ENCODE assay signal across 13 cellular contexts in the genomic region with DNA sequence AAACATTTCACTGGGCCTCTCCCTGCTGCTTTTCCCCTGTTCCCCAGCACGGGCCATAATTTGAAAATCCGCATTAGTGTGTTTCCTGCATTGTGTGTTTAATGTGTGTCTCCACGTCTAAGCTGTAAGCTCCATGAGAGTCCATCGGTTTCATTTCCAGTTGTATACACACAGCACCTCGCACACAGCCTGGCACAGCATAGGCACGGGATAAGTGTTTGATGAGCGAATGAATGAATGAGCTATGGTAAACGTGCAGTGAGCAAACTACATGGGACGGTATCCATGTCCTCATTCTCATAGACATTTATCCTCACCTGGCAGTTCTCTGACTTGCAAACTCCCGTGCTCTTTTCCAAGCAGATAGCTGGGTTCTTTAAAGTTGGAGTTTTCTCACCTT.
DNase-seq lines count a peak whose midpoint lies in the region; ATAC-seq and TF ChIP-seq lines count a peak whose summit lies in the region.
"Had no signal": no experiment of that assay in that cellular context is flagged by ENCODE, and none has a peak within 500 bp of the region (broad histone marks: within the 10 kb centered on the region; RNA-seq: fewer than 3 reads in every experiment).

No MANE protein-coding gene starts in this region.

- peak overlapping the region; percentile 46 for H3K27ac Mint-ChIP-seq in glutamatergic neuron (ENCODE audit: unreplicated experiment)
- H3K27ac Mint-ChIP-seq: activated naive CD8-positive, alpha-beta T cell treated with anti-CD3 and anti-CD28 coated beads for 36 hours; effector memory CD8-positive, alpha-beta T cell had no signal

- intact Hi-C loops in Right ventricle myocardium superior (cut with DNase I) (loop anchor here (5.0 kb wide), 1 partner anchor 117 kb away; no protein-coding TSS in a partner anchor), cardiac septum (cut with DNase I) (loop anchor here (5.0 kb wide), 1 partner anchor 122 kb away; no protein-coding TSS in a partner anchor), tibial artery (cut with DNase I; ENCODE audit: low total_unique reads) (loop anchor here (10.0 kb wide), 2 partner anchors 189 to 359 kb away; no protein-coding TSS in a partner anchor)

- no peak overlapping the region for H3K27ac ChIP-seq in RWPE2 (ENCODE audit: poor library complexity, severe bottlenecking)
- H3K27ac ChIP-seq in tibial artery: peak overlapping the region; percentile 28 to 34

- H3K27me3 Mint-ChIP-seq in glutamatergic neuron (ENCODE audit: unreplicated experiment): peaks cover 8% of the 10 kb centered on the region

- H3K9me3 Mint-ChIP-seq in glutamatergic neuron (ENCODE audit: unreplicated experiment): peaks cover 2% of the 10 kb centered on the region
- H3K9me3 Mint-ChIP-seq: activated CD4-positive, alpha-beta T cell treated with anti-CD3 and anti-CD28 coated beads, Interleukin-2, amount 10 ng/mL, durations not matched to agents 7 days and 5 days; activated naive CD8-positive, alpha-beta T cell treated with anti-CD3 and anti-CD28 coated beads for 36 hours; effector memory CD8-positive, alpha-beta T cell had no signal

- DNase-seq in Right ventricle myocardium superior (no peak), cardiac septum (ENCODE audit: low spot score) (no peak), RWPE2 (ENCODE audit: low spot score) (no peak), glutamatergic neuron (no peak), tibial artery (no peak), C1 segment of cervical spinal cord (lab: John Stamatoyannopoulos, UW) (no peak), kidney tubule cell (ENCODE audit: low spot score) (no peak), inferior parietal cortex (ENCODE audit: extremely low spot score) (no peak)
- DNase-seq: NCI-H446 treated with DMSO at 0.1 percent for 48 hours had no signal

- H3K4me3 ChIP-seq in RWPE2 (ENCODE audit: severe bottlenecking) (no peak overlapping the region), tibial artery (no peak overlapping the region)

- H3K9me3 ChIP-seq in RWPE2 (ENCODE audit: severe bottlenecking) (no peaks in the 10 kb centered on the region), tibial artery (no peaks in the 10 kb centered on the region)
- H3K9me3 ChIP-seq: BE2C had no signal

- no peak overlapping the region for H3K4me3 Mint-ChIP-seq in glutamatergic neuron (ENCODE audit: unreplicated experiment)
- H3K4me3 Mint-ChIP-seq: activated CD4-positive, alpha-beta T cell treated with anti-CD3 and anti-CD28 coated beads, Interleukin-2, amount 10 ng/mL, durations not matched to agents 7 days and 5 days had no signal

- ATAC-seq in Right ventricle myocardium superior (ENCODE audit: poor library complexity) (peak; percentile 20), RWPE2 (ENCODE audit: low read depth) (0 out of 3 replicates have a peak, but pooled peaks have one; percentile 3)

- no peaks in the 10 kb centered on the region for H3K36me3 Mint-ChIP-seq in glutamatergic neuron (ENCODE audit: unreplicated experiment)
- H3K36me3 Mint-ChIP-seq: activated naive CD8-positive, alpha-beta T cell treated with anti-CD3 and anti-CD28 coated beads for 36 hours had no signal

- TF ChIP-seq CTCF in RWPE2 (IDR thresholded peaks at IDR 0.05; ENCODE audit: poor library complexity, severe bottlenecking) (no peak), glutamatergic neuron (IDR thresholded peaks at IDR 0.05; ENCODE audit: partially characterized antibody, unreplicated experiment) (no peak), tibial artery (IDR thresholded peaks at IDR 0.05) (no peak)

- H3K4me1 Mint-ChIP-seq in glutamatergic neuron (ENCODE audit: low read depth, unreplicated experiment): peaks cover 8% of the 10 kb centered on the region

- peaks cover 66% of the 10 kb centered on the region for H3K36me3 ChIP-seq in RWPE2 (ENCODE audit: low read depth)
- H3K36me3 ChIP-seq in tibial artery: peaks cover 45 to 79% (median 74%) of the 10 kb centered on the region in 3 donors
- H3K36me3 ChIP-seq: BE2C had no signal

- H3K4me1 ChIP-seq in RWPE2 (ENCODE audit: insufficient read depth, poor library complexity, severe bottlenecking) (no peaks in the 10 kb centered on the region), tibial artery (peaks cover 0 to 4% (median 0%) of the 10 kb centered on the region in 4 donors)
- H3K4me1 ChIP-seq: BE2C had no signal

- H3K27me3 ChIP-seq in RWPE2 (ENCODE audit: insufficient read depth, poor library complexity, severe bottlenecking) (no peaks in the 10 kb centered on the region), tibial artery (no peaks in the 10 kb centered on the region)
- H3K27me3 ChIP-seq: BE2C had no signal
